ENCODE assay signal across 30 cellular contexts in the genomic region with DNA sequence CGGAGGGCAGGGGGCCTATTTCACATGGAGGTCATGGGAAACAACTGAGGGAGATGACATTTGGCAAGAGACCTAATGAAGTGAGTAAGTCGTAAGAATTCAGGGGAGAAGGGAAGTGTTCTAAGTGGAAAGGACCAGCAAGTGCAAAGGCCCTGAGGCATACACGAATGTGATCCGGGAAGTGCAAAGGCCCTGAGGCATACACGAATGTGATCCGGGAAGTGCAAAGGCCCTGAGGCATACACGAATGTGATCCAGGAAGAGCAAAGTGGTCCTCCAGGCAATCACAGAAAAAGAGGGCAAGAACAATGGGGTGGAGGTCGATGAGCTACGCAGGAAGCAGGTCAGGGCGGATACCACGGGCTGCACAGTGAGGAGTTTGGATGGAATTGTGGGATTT.
"Had no signal": no experiment of that assay in that cellular context is flagged by ENCODE, and none has a peak within 500 bp of the region (broad histone marks: within the 10 kb centered on the region; RNA-seq: fewer than 3 reads in every experiment).

No MANE protein-coding gene starts in this region.

- FAIRE-seq: urothelium cell line had no signal

- H3K27ac Mint-ChIP-seq: natural killer cell; nephron; neural progenitor cell; progenitor cell of endocrine pancreas; stimulated activated memory B cell treated with anti-CD40 and anti-IgM and Interleukin-4, amounts not matched to agents 10 μg/mL and 1 μg/mL and 100 μg/mL, for 72 hours; stimulated activated naive CD8-positive, alpha-beta T cell treated with anti-CD3 and anti-CD28 coated beads, Interleukin-15, amount 100 ng/mL, for 72 hours had no signal

- H3K4me1 ChIP-seq: neural progenitor cell, parathyroid adenoma, psoas muscle, vagina had no signal

- H3K9ac ChIP-seq: neural progenitor cell, parathyroid adenoma had no signal

- H3K4me3 ChIP-seq: neural progenitor cell, ovary, psoas muscle, skin epidermis, smooth muscle cell, spleen, thoracic aorta, thyroid gland, tibial nerve, upper lobe of left lung, vagina had no signal

- H3K9me3 Mint-ChIP-seq: natural killer cell; nephron; neural progenitor cell; stimulated activated naive CD8-positive, alpha-beta T cell treated with anti-CD3 and anti-CD28 coated beads, Interleukin-15, amount 100 ng/mL, for 72 hours had no signal

- H3K9me3 ChIP-seq: ovary, psoas muscle, spleen, thoracic aorta, thyroid gland, tibial nerve, upper lobe of left lung, vagina had no signal

- H3K4me2 ChIP-seq: neural progenitor cell, smooth muscle cell had no signal

- H3K36me3 ChIP-seq: neural progenitor cell, ovary, spleen, thoracic aorta, thyroid gland, tibial nerve, upper lobe of left lung, vagina had no signal

- H3K36me3 Mint-ChIP-seq: natural killer cell, neural progenitor cell had no signal

- H3K27ac ChIP-seq: neural progenitor cell, ovary, parathyroid adenoma, psoas muscle, skin epidermis, spleen, thoracic aorta, thyroid gland, tibial nerve, upper lobe of left lung, vagina had no signal

- ATAC-seq: natural killer cell; psoas muscle; right cardiac atrium; sciatic nerve; stimulated activated memory B cell treated with anti-CD40 and anti-IgM and Interleukin-4, amounts not matched to agents 10 μg/mL and 1 μg/mL and 100 μg/mL, for 72 hours; stimulated activated naive CD8-positive, alpha-beta T cell treated with anti-CD3 and anti-CD28 coated beads, Interleukin-15, amount 100 ng/mL, for 72 hours; stimulated activated naive CD8-positive, alpha-beta T cell treated with anti-CD3 and anti-CD28 coated beads, Interleukin-15, Interleukin-2, amounts not matched to agents 100 U/mL and 50 U/mL, for 24 hours had no signal

- H3K27me3 Mint-ChIP-seq: stimulated activated naive CD8-positive, alpha-beta T cell treated with anti-CD3 and anti-CD28 coated beads, Interleukin-15, amount 100 ng/mL, for 72 hours had no signal

- H3K27me3 ChIP-seq: neural progenitor cell, ovary, spleen, thyroid gland, upper lobe of left lung, vagina had no signal

- H3K4me3 Mint-ChIP-seq: natural killer cell; nephron; neural progenitor cell; stimulated activated memory B cell treated with anti-CD40 and anti-IgM and Interleukin-4, amounts not matched to agents 10 μg/mL and 1 μg/mL and 100 μg/mL, for 72 hours; stimulated activated naive CD8-positive, alpha-beta T cell treated with anti-CD3 and anti-CD28 coated beads, Interleukin-15, amount 100 ng/mL, for 72 hours had no signal

- DNase-seq: natural killer cell; occipital lobe; ovary; posterior cingulate gyrus; psoas muscle; right cardiac atrium; spleen; stimulated activated CD4-positive, alpha-beta T cell treated with anti-CD3 and anti-CD28 coated beads, Interleukin-12 subunit alpha, Interleukin-12 subunit beta, amount 100 ng/mL, for 4 hours; stimulated activated CD4-positive, alpha-beta T cell treated with anti-CD3 and anti-CD28 coated beads, Interleukin-1b, Interleukin-23, amount 100 ng/mL, for 48 hours; stimulated activated CD4-positive, alpha-beta T cell treated with anti-CD3 and anti-CD28 coated beads, Interleukin-4, amount 100 ng/mL, for 1 hour; stimulated activated CD4-positive, alpha-beta T cell treated with anti-CD3 and anti-CD28 coated beads, Interleukin-4, amount 100 ng/mL, for 4 hours; stimulated activated CD8-positive, alpha-beta memory T cell treated with anti-CD3 and anti-CD28 coated beads, Interleukin-4, amount 100 ng/mL, for 48 hours; stimulated activated naive CD4-positive, alpha-beta T cell; stimulated activated naive CD8-positive, alpha-beta T cell treated with anti-CD3 and anti-CD28 coated beads, Interleukin-15, amount 100 ng/mL, for 72 hours; stimulated activated naive CD8-positive, alpha-beta T cell treated with anti-CD3 and anti-CD28 coated beads, Interleukin-15, Interleukin-2, amounts not matched to agents 100 U/mL and 50 U/mL, for 24 hours; thyroid gland; trophoblast cell had no signal

- H3K4me1 Mint-ChIP-seq: nephron; neural progenitor cell; stimulated activated memory B cell treated with anti-CD40 and anti-IgM and Interleukin-4, amounts not matched to agents 10 μg/mL and 1 μg/mL and 100 μg/mL, for 72 hours had no signal

- H2AFZ ChIP-seq: neural progenitor cell, parathyroid adenoma had no signal

- H3K79me2 ChIP-seq: parathyroid adenoma had no signal
